ENCODE assay signal across 20 cellular contexts in genomic region chr16:48166617-48167016, GRCh38. TPM values are rescaled to one million over a fixed set of nuclear protein-coding genes. Genes with fewer than 3 reads are reported as not detected.
"Had no signal": no experiment of that assay in that cellular context is flagged by ENCODE, and none has a peak within 500 bp of the region (broad histone marks: within the 10 kb centered on the region; RNA-seq: fewer than 3 reads in every experiment).

No MANE protein-coding gene starts in this region.

RNA-seq across cellular contexts. Expression of gene ABCC12, which starts 10.8 kb away (rescaled TPM):
- total RNA-seq: activated B cell treated with CpG ODN at 0.5 μM for 24 hours; activated CD4-positive, alpha-beta memory T cell treated with anti-CD3 and anti-CD28 coated beads for 36 hours; activated CD4-positive, alpha-beta T cell treated with anti-CD3 and anti-CD28 coated beads, Interleukin-2, amount 10 ng/mL, durations not matched to agents 24 days and 14 days; activated CD8-positive, alpha-beta memory T cell treated with anti-CD3 and anti-CD28 coated beads for 36 hours; activated CD8-positive, alpha-beta T cell treated with anti-CD3 and anti-CD28 coated beads for 36 hours; activated naive CD4-positive, alpha-beta T cell treated with anti-CD3 and anti-CD28 coated beads for 36 hours; activated naive CD4-positive, alpha-beta T cell treated with anti-CD3 and anti-CD28 coated beads, Interleukin-2, amount 50 U/mL, for 72 hours; activated naive CD8-positive, alpha-beta T cell treated with anti-CD3 and anti-CD28 coated beads for 36 hours; activated T-cell treated with anti-CD3 and anti-CD28 coated beads, Interleukin-2, amount 50 U/mL, for 4 hours; activated T-cell treated with anti-CD3 and anti-CD28 coated beads, Interleukin-2, amount 50 U/mL, for 72 hours; activated T-helper 1 cell treated with anti-CD3 and anti-CD28 coated beads, Interleukin-12 subunit alpha, Interleukin-12 subunit beta, Interleukin-2, Interleukin-4 antibody, amounts not matched to agents 30 ng/mL and 10 ng/mL and 1 ng/mL, durations not matched to agents 14 hours and 24 hours and 36 hours; activated T-helper 17 cell treated with anti-CD3 and anti-CD28 coated beads, Interleukin-2, amount 50 U/mL, for 72 hours; adrenal gland; aorta; astrocyte; body of pancreas; cardiac septum; T-helper 1 cell treated with Interleukin-12 subunit alpha and Interleukin-12 subunit beta and Interleukin-4 antibody, amounts not matched to agents 30 ng/mL and 1 ng/mL, for 36 hours; T-helper 17 cell; T-helper 2 cell treated with Interferon-gamma antibody and Interleukin-4, amounts not matched to agents 100 ng/mL and 5 ng/mL, for 36 hours had no signal
- polyA plus RNA-seq: adrenal gland had no signal
